1 cellular context compared by ENCODE assay signal in genomic region chr14:22814945-22815713, GRCh38.
A peak's percentile ranks its signal among the peaks of the same experiment; 100 is the strongest.
TF ChIP-seq lines count a peak whose summit lies in the region.

Gene SLC7A7 (minus strand): TSS chr14:22815435. CDS start chr14:22813398, 2,037 bp downstream.

TF ChIP-seq in HepG2, 621 proteins besides CTCF, POLR2A, EP300 and RAD21 (continued from another document):
- peak; percentile 27; the same call in 1 of the 2 replicates for TF ChIP-seq ZZZ3 (CRISPR knock-in tag; IDR thresholded peaks at IDR 0.05; ENCODE audit: borderline replicate concordance)
- TF ChIP-seq SALL1 (CRISPR knock-in tag; IDR thresholded peaks at IDR 0.05), result peak; percentile 63
- 0 out of 2 replicates have a peak, but pooled peaks have one; percentile 82 for TF ChIP-seq CHCHD3 (CRISPR knock-in tag; IDR thresholded peaks at IDR 0.05)
- peak; percentile 30; the same call in 1 of the 2 replicates for TF ChIP-seq IRF2 (CRISPR knock-in tag; IDR thresholded peaks at IDR 0.05)
- TF ChIP-seq TFDP1 (CRISPR knock-in tag; IDR thresholded peaks at IDR 0.05; ENCODE audit: borderline replicate concordance), result no peak
- TF ChIP-seq ZFP90 (CRISPR knock-in tag; IDR thresholded peaks at IDR 0.05; ENCODE audit: borderline replicate concordance), result 0 out of 2 replicates have a peak, but pooled peaks have one; percentile 33
- peak; percentile 77 for TF ChIP-seq ZMYM3 (CRISPR knock-in tag; IDR thresholded peaks at IDR 0.05)
- 0 out of 2 replicates have a peak, but pooled peaks have one; percentile 27 for TF ChIP-seq ZFX (CRISPR knock-in tag; IDR thresholded peaks at IDR 0.05; ENCODE audit: low read depth)
- TF ChIP-seq ZNF580 (CRISPR knock-in tag; IDR thresholded peaks at IDR 0.05; ENCODE audit: borderline replicate concordance, low read depth), result peak; percentile 33; the same call in 1 of the 2 replicates
- TF ChIP-seq ZNF782 (CRISPR knock-in tag; IDR thresholded peaks at IDR 0.05; ENCODE audit: borderline replicate concordance), result peak; percentile 78; the same call in 1 of the 2 replicates
- TF ChIP-seq ATF2 (CRISPR knock-in tag; IDR thresholded peaks at IDR 0.05), result 0 out of 2 replicates have a peak, but pooled peaks have one; percentile 48
- TF ChIP-seq ZNF883 (CRISPR knock-in tag; IDR thresholded peaks at IDR 0.05; ENCODE audit: not compliant biosample characterization), result no peak
- no peak for TF ChIP-seq ZNF317 (CRISPR knock-in tag; IDR thresholded peaks at IDR 0.05)
- TF ChIP-seq ZNF230 (CRISPR knock-in tag; IDR thresholded peaks at IDR 0.05), result 0 out of 2 replicates have a peak, but pooled peaks have one; percentile 66
- peak; percentile 91 for TF ChIP-seq CEBPG (CRISPR knock-in tag; IDR thresholded peaks at IDR 0.05)
- TF ChIP-seq ZFP91 (CRISPR knock-in tag; IDR thresholded peaks at IDR 0.05; ENCODE audit: borderline replicate concordance), result no peak; the same call in 1 of the 2 replicates
- peak; percentile 69 for TF ChIP-seq ZSCAN25 (CRISPR knock-in tag; IDR thresholded peaks at IDR 0.05)
- no peak for TF ChIP-seq ZXDC (CRISPR knock-in tag; IDR thresholded peaks at IDR 0.05)
- TF ChIP-seq ATAD3A (CRISPR knock-in tag; IDR thresholded peaks at IDR 0.05), result 0 out of 2 replicates have a peak, but pooled peaks have one; percentile 62
- no peak for TF ChIP-seq JARID2 (CRISPR knock-in tag; IDR thresholded peaks at IDR 0.05; ENCODE audit: insufficient replicate concordance)
- no peak for TF ChIP-seq MED1 (CRISPR knock-in tag; IDR thresholded peaks at IDR 0.05)
- no peak for TF ChIP-seq ZNF121 (CRISPR knock-in tag; IDR thresholded peaks at IDR 0.05)
- TF ChIP-seq ZNF292 (CRISPR knock-in tag; IDR thresholded peaks at IDR 0.05; ENCODE audit: borderline replicate concordance, low read depth), result 0 out of 2 replicates have a peak, but pooled peaks have one; percentile 57
- peak; percentile 51; the same call in 1 of the 2 replicates for TF ChIP-seq HINFP (CRISPR knock-in tag; IDR thresholded peaks at IDR 0.05; ENCODE audit: low read depth)
- 0 out of 2 replicates have a peak, but pooled peaks have one; percentile 29 for TF ChIP-seq JUNB (CRISPR knock-in tag; IDR thresholded peaks at IDR 0.05; ENCODE audit: borderline replicate concordance)
- no peak for TF ChIP-seq HNRNPL (IDR thresholded peaks at IDR 0.05; ENCODE audit: low read depth, low read length)
- TF ChIP-seq POGK (CRISPR knock-in tag; conservative IDR thresholded peaks at IDR 0.05), result 0 out of 2 replicates have a peak, but pooled peaks have one; percentile 30
- peak; percentile 41; the same call in 1 of the 2 replicates for TF ChIP-seq ZNF296 (CRISPR knock-in tag; conservative IDR thresholded peaks at IDR 0.05)
- TF ChIP-seq IRF9 (CRISPR knock-in tag; IDR thresholded peaks at IDR 0.05; ENCODE audit: borderline replicate concordance), result 0 out of 2 replicates have a peak, but pooled peaks have one; percentile 20
- no peak for TF ChIP-seq SOX6 (IDR thresholded peaks at IDR 0.05)
- peak; percentile 61; the same call in 1 of the 2 replicates for TF ChIP-seq SOX6 (CRISPR knock-in tag; IDR thresholded peaks at IDR 0.05)
- peak; percentile 76 for TF ChIP-seq PATZ1 (CRISPR knock-in tag; IDR thresholded peaks at IDR 0.05)
- TF ChIP-seq ZNF691 (CRISPR knock-in tag; IDR thresholded peaks at IDR 0.05; ENCODE audit: borderline replicate concordance, low read depth), result peak; percentile 67; the same call in 1 of the 2 replicates
- TF ChIP-seq GATAD2A (CRISPR knock-in tag; IDR thresholded peaks at IDR 0.05), result peak; percentile 49; the same call in 1 of the 2 replicates
- TF ChIP-seq MED8 (CRISPR knock-in tag; IDR thresholded peaks at IDR 0.05; ENCODE audit: insufficient replicate concordance), result no peak
- TF ChIP-seq KMT2B (CRISPR knock-in tag; IDR thresholded peaks at IDR 0.05), result no peak
- TF ChIP-seq CEBPB (IDR thresholded peaks at IDR 0.05; ENCODE audit: borderline replicate concordance, low read depth, low read length), result peak; percentile 71
- TF ChIP-seq ZNF558 (CRISPR knock-in tag; IDR thresholded peaks at IDR 0.05; ENCODE audit: borderline replicate concordance), result 0 out of 2 replicates have a peak, but pooled peaks have one; percentile 54
- TF ChIP-seq ZNF326 (CRISPR knock-in tag; IDR thresholded peaks at IDR 0.05; ENCODE audit: borderline replicate concordance), result 0 out of 2 replicates have a peak, but pooled peaks have one; percentile 20
- no peak for TF ChIP-seq ZBTB43 (CRISPR knock-in tag; conservative IDR thresholded peaks at IDR 0.05)
- TF ChIP-seq CBX2 (IDR thresholded peaks at IDR 0.05; ENCODE audit: low read depth, low read length), result no peak
- TF ChIP-seq CBX2 (CRISPR knock-in tag; IDR thresholded peaks at IDR 0.05; ENCODE audit: low read depth), result peak; percentile 85; the same call in 1 of the 2 replicates
- no peak for TF ChIP-seq FOSL1 (CRISPR knock-in tag; IDR thresholded peaks at IDR 0.05; ENCODE audit: borderline replicate concordance)
- TF ChIP-seq MAFK (conservative IDR thresholded peaks at IDR 0.05 in 1 of 2, IDR thresholded peaks at IDR 0.05 in 1 of 2; ENCODE audit: low read length in 2 of 2), result peak in 1 of 2 experiments; percentile 31; a peak in 2 of 4 replicates
TF ChIP-seq in HepG2: peak in this region for 61.
